In the genomic region with DNA sequence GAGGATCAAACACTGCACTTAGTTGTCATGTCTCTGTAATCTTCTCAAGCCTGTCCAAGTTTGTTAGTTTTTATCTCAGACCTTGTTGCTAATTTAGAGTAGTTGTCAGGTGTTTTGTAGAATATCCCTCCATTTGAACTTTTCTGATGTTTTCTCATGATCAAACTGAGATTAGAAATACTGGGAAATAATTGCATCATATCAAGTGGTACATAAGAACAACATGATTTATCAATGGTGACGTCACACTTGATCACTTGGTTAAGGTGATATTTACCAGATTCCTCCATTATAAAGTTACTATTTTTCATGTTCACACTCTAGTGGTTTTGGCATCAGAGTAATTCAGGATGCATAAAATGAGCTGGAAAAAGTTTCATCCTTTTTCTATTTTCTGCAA, we compare ENCODE assay signal across 33 cellular contexts.
"Had no signal": no experiment of that assay in that cellular context is flagged by ENCODE, and none has a peak within 500 bp of the region (broad histone marks: within the 10 kb centered on the region; RNA-seq: fewer than 3 reads in every experiment).

No MANE protein-coding gene starts in this region.

- H3K9me3 ChIP-seq: ascending aorta had no signal

- FAIRE-seq: bronchial epithelial cell had no signal

- H3K36me3 ChIP-seq: adrenal gland, ascending aorta, cardiac muscle cell had no signal

- ATAC-seq: activated CD8-positive, alpha-beta T cell treated with anti-CD3 and anti-CD28 coated beads for 36 hours; activated naive CD4-positive, alpha-beta T cell treated with anti-CD3 and anti-CD28 coated beads, Interleukin-2, amount 50 U/mL, for 72 hours; activated T-cell treated with anti-CD3 and anti-CD28 coated beads, Interleukin-2, amount 50 U/mL, for 4 hours; activated T-cell treated with anti-CD3 and anti-CD28 coated beads, Interleukin-2, amount 50 U/mL, for 72 hours; activated T-helper 17 cell treated with anti-CD3 and anti-CD28 coated beads, Interleukin-2, amount 50 U/mL, for 72 hours had no signal

- H3K4me1 ChIP-seq: adrenal gland, ascending aorta had no signal

- H3K27ac ChIP-seq: adrenal gland, ascending aorta, cardiac muscle cell, VCaP had no signal

- H3K4me3 ChIP-seq: adrenal gland, ascending aorta, cardiac muscle cell had no signal

- DNase-seq: activated B cell treated with CpG ODN at 0.5 μM for 24 hours; activated CD4-positive, alpha-beta memory T cell treated with anti-CD3 and anti-CD28 coated beads for 36 hours; activated CD4-positive, alpha-beta T cell treated with anti-CD3 and anti-CD28 coated beads for 4 hours; activated CD4-positive, alpha-beta T cell treated with anti-CD3 and anti-CD28 coated beads, Interleukin-2, amount 10 ng/mL, durations not matched to agents 24 days and 14 days; activated CD4-positive, alpha-beta T cell treated with anti-CD3 and anti-CD28 coated beads, Interleukin-2, amount 50 U/mL, for 1 hour; activated CD4-positive, alpha-beta T cell treated with anti-CD3 and anti-CD28 coated beads, Interleukin-2, amount 50 U/mL, for 4 hours; activated CD4-positive, CD25-positive, alpha-beta regulatory T cell treated with anti-CD3 and anti-CD28 coated beads, Interleukin-2, amount 50 U/mL, for 72 hours; activated CD8-positive, alpha-beta memory T cell treated with anti-CD3 and anti-CD28 coated beads, Interleukin-2, amount 50 U/mL, for 4 hours; activated CD8-positive, alpha-beta T cell treated with anti-CD3 and anti-CD28 coated beads for 36 hours; activated effector memory CD4-positive, alpha-beta T cell treated with anti-CD3 and anti-CD28 coated beads, Interleukin-2, amount 50 U/mL, for 16 hours; activated gamma-delta T cell treated with Interleukin-2 at 50 U/mL for 16 hours; activated naive CD4-positive, alpha-beta T cell; activated naive CD4-positive, alpha-beta T cell treated with anti-CD3 and anti-CD28 coated beads for 36 hours; activated naive CD4-positive, alpha-beta T cell treated with anti-CD3 and anti-CD28 coated beads, Interleukin-2, amount 50 U/mL, for 16 hours; activated naive CD8-positive, alpha-beta T cell treated with anti-CD3 and anti-CD28 coated beads for 36 hours; activated T-cell treated with anti-CD3 and anti-CD28 coated beads for 4 hours; activated T-cell treated with anti-CD3 and anti-CD28 coated beads, Interleukin-2, amount 50 U/mL, for 1 hour; activated T-cell treated with anti-CD3 and anti-CD28 coated beads, Interleukin-2, amount 50 U/mL, for 4 hours; activated T-cell treated with anti-CD3 and anti-CD28 coated beads, Interleukin-2, amount 50 U/mL, for 72 hours; adrenal gland; amygdala; anterior cingulate cortex; caudate nucleus; cerebellar nuclear complex; T-helper 1 cell; T-helper 2 cell; T-helper 9 cell had no signal

- H3K27me3 ChIP-seq: adrenal gland, ascending aorta, cardiac muscle cell had no signal
